8 cellular contexts compared by ENCODE assay signal in genomic region chr3:41198526-41198925, GRCh38. TPM values are rescaled to one million over a fixed set of nuclear protein-coding genes. Genes with fewer than 3 reads are reported as not detected.
A peak's percentile ranks its signal among the peaks of the same experiment; 100 is the strongest.
DNase-seq lines count a peak whose midpoint lies in the region; ATAC-seq and TF ChIP-seq lines count a peak whose summit lies in the region.

No MANE protein-coding gene starts in this region.

- no peak overlapping the region for H4K91ac ChIP-seq in H9 (ENCODE audit: insufficient read length, low read depth, low read length)

- peak overlapping the region; percentile 47 to 89 (median 73); a peak in 3 of 7 replicates for H3K27ac Mint-ChIP-seq in H9

- no peak overlapping the region for H4K5ac ChIP-seq in H9 (ENCODE audit: insufficient read length, low read depth, low read length)

- no peak overlapping the region for H3T11ph ChIP-seq in H9 (ENCODE audit: low read length)

- DNase-seq in H9 (no peak), Peyer's patch (peak in 2 of 3 donors; percentile 41 to 59), cerebellum (ENCODE audit: low spot score) (peak; percentile 35), lung (ENCODE audit: low spot score) (peak; percentile 40), DMS114 treated with DMSO at 0.1 percent for 48 hours (lab: John Stamatoyannopoulos, UW; ENCODE audit: unreplicated experiment) (no peak)

- H4K20me1 ChIP-seq in BLaER1 treated with 17β-estradiol and CSF1 and Interleukin-3, amounts not matched to agents 10 nM and 100 nM = peaks cover 36 to 37% (median 36%) of the 10 kb centered on the region in 11 experiments
- no peaks in the 10 kb centered on the region for H4K20me1 ChIP-seq in H9 (ENCODE audit: control insufficient read depth, insufficient read depth, insufficient read length)

- TF ChIP-seq CTCF in H9 (conservative IDR thresholded peaks at IDR 0.05) (no peak), Peyer's patch (IDR thresholded peaks at IDR 0.05) (no peak), lung (IDR thresholded peaks at IDR 0.05; ENCODE audit: control extremely low read depth, extremely low read depth) (no peak)

- no peak overlapping the region for H2BK20ac ChIP-seq in H9 (ENCODE audit: low read depth, low read length, poor library complexity, severe bottlenecking)

- H3K79me2 ChIP-seq in H9 (ENCODE audit: insufficient read depth, low read length) = peaks cover 24% of the 10 kb centered on the region; the same call in 1 of the 2 replicates

- ATAC-seq in lung (ENCODE audit: insufficient read depth, low FRiP score) (peak; percentile 2), GM18870 (IDR thresholded peaks at IDR 0.05; ENCODE audit: unreplicated experiment) (no peak)

- H3K4me1 ChIP-seq in BLaER1 treated with 17β-estradiol and CSF1 and Interleukin-3, amounts not matched to agents 10 nM and 100 nM = peaks cover 8 to 36% (median 27%) of the 10 kb centered on the region in 10 experiments
- H3K4me1 ChIP-seq in H9 (ENCODE audit: insufficient read depth, low read length) (peaks cover 5% of the 10 kb centered on the region; the same call in 1 of the 2 replicates), Peyer's patch (peaks cover 0 to 20% (median 7%) of the 10 kb centered on the region in 4 donors), lung (ENCODE audit: control insufficient read depth in 2 of 2, insufficient read depth in 2 of 2, low read length in 2 of 2) (peaks cover 1 to 2% of the 10 kb centered on the region in 2 donors)

- no peak overlapping the region for H3K18ac ChIP-seq in H9 (ENCODE audit: insufficient read length, low read depth, low read length)

- no peak overlapping the region for H2BK5ac ChIP-seq in H9 (ENCODE audit: insufficient read length, low read length)

- H3K4me3 Mint-ChIP-seq in H9 = peak overlapping the region; percentile 84 to 92

- H3K27me3 ChIP-seq in BLaER1 treated with 17β-estradiol and CSF1 and Interleukin-3, amounts not matched to agents 10 nM and 100 nM = no peaks in the 10 kb centered on the region
- H3K27me3 ChIP-seq in H9 (ENCODE audit: insufficient read depth, low read length) (no peaks in the 10 kb centered on the region), Peyer's patch (no peaks in the 10 kb centered on the region), lung (ENCODE audit: control insufficient read depth, insufficient read depth) (no peaks in the 10 kb centered on the region)

- H3K4ac ChIP-seq in H9 (ENCODE audit: low read depth, low read length) = no peak overlapping the region

- peak overlapping the region; percentile 95 for H3K14ac ChIP-seq in H9 (ENCODE audit: insufficient read depth, low read length)

- peak overlapping the region; percentile 97 to 100 (median 100) for H3K9ac ChIP-seq in BLaER1 treated with 17β-estradiol and CSF1 and Interleukin-3, amounts not matched to agents 10 nM and 100 nM
- peak overlapping the region; percentile 88 for H3K9ac ChIP-seq in H9 (ENCODE audit: extremely low read depth, insufficient read length, low read length)

- H2BK15ac ChIP-seq in H9 (ENCODE audit: low read depth, low read length) = no peak overlapping the region; the same call in 1 of the 2 replicates

- H4K8ac ChIP-seq in H9 (replicated peaks; ENCODE audit: insufficient read length, low read depth, low read length) = no peak overlapping the region

- peaks cover 0 to 1% (median 0%) of the 10 kb centered on the region in 11 experiments; a peak in 4 of 22 replicates for H3K36me3 ChIP-seq in BLaER1 treated with 17β-estradiol and CSF1 and Interleukin-3, amounts not matched to agents 10 nM and 100 nM
- H3K36me3 ChIP-seq in Peyer's patch (no peaks in the 10 kb centered on the region), lung (ENCODE audit: control insufficient read depth in 2 of 2, insufficient read depth in 2 of 2, low read length in 2 of 2) (no peaks in the 10 kb centered on the region)

- peaks cover 22% of the 10 kb centered on the region for H3K23me2 ChIP-seq in H9 (ENCODE audit: insufficient read length, low read depth, low read length, poor library complexity, severe bottlenecking)

- peak overlapping the region; percentile 80 for H2AFZ ChIP-seq in H9 (ENCODE audit: low read length)

- no peak overlapping the region for H3K23ac ChIP-seq in H9 (ENCODE audit: insufficient read length, low read depth, low read length)

- no peak for TF ChIP-seq POLR2A in Peyer's patch (IDR thresholded peaks at IDR 0.05)

- no CpG with 5 or more reads among the region's 20 CpGs for WGBS in H9 (ENCODE audit: extremely low coverage, insufficient read length, low lambda C conversion rate)
- 2 to 5% methylated on average over 20 of the region's 20 CpGs for WGBS in lung, 2 donors

- H3K9me3 ChIP-seq in BLaER1 treated with 17β-estradiol and CSF1 and Interleukin-3, amounts not matched to agents 10 nM and 100 nM (replicated peaks in 1 of 11) = no peaks in the 10 kb centered on the region
- no peaks in the 10 kb centered on the region for H3K9me3 ChIP-seq in H9 (ENCODE audit: control insufficient read depth, low read depth, low read length)
- H3K9me3 ChIP-seq in Peyer's patch = no peaks in the 10 kb centered on the region
- H3K9me3 ChIP-seq in lung (ENCODE audit: control insufficient read depth in 2 of 2, insufficient read depth in 1 of 2, low read length in 1 of 2) = no peaks in the 10 kb centered on the region

- peak overlapping the region; percentile 69 for H2BK12ac ChIP-seq in H9 (ENCODE audit: insufficient read length, low read depth, low read length)

- peak overlapping the region; percentile 76 to 97 (median 90) for H3K4me2 ChIP-seq in BLaER1 treated with 17β-estradiol and CSF1 and Interleukin-3, amounts not matched to agents 10 nM and 100 nM
- H3K4me2 ChIP-seq in H9 (ENCODE audit: insufficient read depth, insufficient read length, low read length) = peak overlapping the region; percentile 95

- no peak overlapping the region for H3K56ac ChIP-seq in H9 (ENCODE audit: insufficient read length, low read depth, low read length)

- H3K9me3 Mint-ChIP-seq in H9 = no peaks in the 10 kb centered on the region

- H3K4me1 Mint-ChIP-seq in H9 = peaks cover 23 to 31% of the 10 kb centered on the region in 2 experiments

- peak overlapping the region; percentile 99 to 100 (median 99) for H3K27ac ChIP-seq in BLaER1 treated with 17β-estradiol and CSF1 and Interleukin-3, amounts not matched to agents 10 nM and 100 nM
- no peak overlapping the region for H3K27ac ChIP-seq in H9 (ENCODE audit: insufficient read length, low read depth, low read length)
- peak overlapping the region; percentile 97 to 99 (median 98) for H3K27ac ChIP-seq in Peyer's patch
- peak overlapping the region; percentile 98 to 99 for H3K27ac ChIP-seq in lung (ENCODE audit: low read depth in 1 of 2, low read length in 1 of 2)
- H3K27ac ChIP-seq in temporal lobe (ENCODE audit: low read depth, low read length) = peak overlapping the region; percentile 58

- H3K79me1 ChIP-seq in H9 (ENCODE audit: insufficient read depth, low read depth, low read length, poor library complexity, severe bottlenecking) = no peaks in the 10 kb centered on the region

- no peak overlapping the region for H2AK5ac ChIP-seq in H9 (ENCODE audit: insufficient read length, low read length)

- peak overlapping the region; percentile 79 to 99 (median 94) for H3K4me3 ChIP-seq in BLaER1 treated with 17β-estradiol and CSF1 and Interleukin-3, amounts not matched to agents 10 nM and 100 nM
- H3K4me3 ChIP-seq in Peyer's patch (peak overlapping the region; percentile 77 to 98 (median 94)), lung (peak overlapping the region; percentile 69)

- H2BK120ac ChIP-seq in H9 (ENCODE audit: low read depth, low read length, poor library complexity, severe bottlenecking) = no peak overlapping the region

- H3K27me3 Mint-ChIP-seq in H9 (ENCODE audit: low read depth) = no peaks in the 10 kb centered on the region; the same call in 1 of the 2 replicates

- peaks cover 3 to 9% (median 7%) of the 10 kb centered on the region in 3 experiments; a peak in 5 of 7 replicates for H3K36me3 Mint-ChIP-seq in H9 (ENCODE audit: insufficient read depth in 1 of 3, low read depth in 3 of 3)

RNA-seq across cellular contexts. Expression of gene CTNNB1, which starts 0.8 kb away (rescaled TPM):
- 500 and 505 TPM in 2 replicates for total RNA-seq in H9 (2021)
- 100 to 1,000 TPM; 433 to 546 (median 509) TPM for total RNA-seq in Peyer's patch
- total RNA-seq in cerebellum = 906 TPM
- total RNA-seq in lung = 100 to 1,000 TPM; 424 to 631 TPM
- 100 to 1,000 TPM in 1 of 2 donors, 10 to 100 TPM in 1; 90.3 to 207 TPM for polyA plus RNA-seq in lung
- total RNA-seq in temporal lobe = 364 TPM

Comparison
In these comparisons a context has a peak if more than half of its experiments do, and no peak if none do; other contexts are left out.
1. DNase-seq: peak in Peyer's patch (2 of 3), cerebellum (single experiment) and lung (single experiment); none in H9 (single experiment) and DMS114 treated with DMSO at 0.1 percent for 48 hours (single experiment).
2. Peak in every context shown above with its lines, with median percentiles within 50 percentile points of each other: H3K4me3 ChIP-seq.